Comparison of ENCODE assay signal across 8 cellular contexts in genomic region chr7:4724648-4725013, GRCh38. TPM values are rescaled to one million over a fixed set of nuclear protein-coding genes. Genes with fewer than 3 reads are reported as not detected.
DNase-seq lines count a peak whose midpoint lies in the region; ATAC-seq and TF ChIP-seq lines count a peak whose summit lies in the region.

No MANE protein-coding gene starts in this region.

- H3K9me3 ChIP-seq in MG63, result no peaks in the 10 kb centered on the region
- H3K9me3 ChIP-seq in muscle layer of colon (ENCODE audit: low read length), result no peaks in the 10 kb centered on the region

- H3K4me3 ChIP-seq in AG09309 (ENCODE audit: control insufficient read depth, low read depth, low read length) (peak overlapping the region; percentile 57), MG63 (peak overlapping the region; percentile 51), muscle layer of colon (ENCODE audit: low read depth in 1 of 2, low read length in 2 of 2) (peak overlapping the region; percentile 56 to 79)

- H3K36me3 ChIP-seq in MG63, result peaks cover 23% of the 10 kb centered on the region
- H3K36me3 ChIP-seq in muscle layer of colon (ENCODE audit: insufficient read depth, low read length), result peaks cover 10% of the 10 kb centered on the region

- H3K27me3 ChIP-seq in MG63 (no peaks in the 10 kb centered on the region), muscle layer of colon (ENCODE audit: control insufficient read depth in 1 of 2, insufficient read depth in 2 of 2, low read length in 2 of 2) (no peaks in the 10 kb centered on the region)

- intact Hi-C loops in head of caudate nucleus (cut with DNase I), result no loop called here

- peak; percentile 24 for ATAC-seq in GM19328 (IDR thresholded peaks at IDR 0.05; ENCODE audit: unreplicated experiment)

- DNase-seq in AG09309 (ENCODE audit: low read depth) (no peak), MG63 (peak; percentile 56), dermis microvascular lymphatic vessel endothelial cell (ENCODE audit: low read depth in 2 of 2) (peak; percentile 46 to 70), head of caudate nucleus (no peak), NCI-H1105 treated with DMSO at 0.1 percent for 48 hours (lab: John Stamatoyannopoulos, UW) (no peak)
- no peak for DNase-seq in stimulated activated CD4-positive, alpha-beta T cell treated with anti-CD3 and anti-CD28 coated beads, Interleukin-1b, Interleukin-23, amount 100 ng/mL, for 48 hours

- no peak for TF ChIP-seq CTCF in AG09309 (IDR thresholded peaks at IDR 0.05; ENCODE audit: control insufficient read depth, insufficient read depth, low read depth, low read length, missing control alignments)

- peak overlapping the region; percentile 97 for H3K27ac ChIP-seq in muscle layer of colon (ENCODE audit: low read depth, low read length)

- peaks cover 40% of the 10 kb centered on the region for H3K4me1 ChIP-seq in muscle layer of colon (ENCODE audit: insufficient read depth, low read length)

- H3K9ac ChIP-seq in muscle layer of colon (ENCODE audit: low read length), result peak overlapping the region; percentile 67

RNA-seq across cellular contexts. Expression of gene FOXK1, which starts 42.5 kb away (rescaled TPM):
- total RNA-seq in MG63 (2014; rRNA removed; shearing (Covaris generic); ENCODE audit: low replicate concordance), result 21.8 and 23.9 TPM in 2 replicates
- total RNA-seq in dermis microvascular lymphatic vessel endothelial cell, result 21.2 TPM in 2 replicates

RNA-seq across cellular contexts. Expression of gene AP5Z1, which starts 50.8 kb away (rescaled TPM):
- 23.0 and 38.2 TPM in 2 replicates for total RNA-seq in MG63 (2014; rRNA removed; shearing (Covaris generic); ENCODE audit: low replicate concordance)
- total RNA-seq in dermis microvascular lymphatic vessel endothelial cell, result 17.6 and 33.1 TPM in 2 replicates

Comparison
In these comparisons a context has a peak if more than half of its experiments do, and no peak if none do; other contexts are left out.
1. DNase-seq: peak in MG63 (single experiment) and dermis microvascular lymphatic vessel endothelial cell (2 of 2); none in AG09309 (single experiment), head of caudate nucleus (0 of 42), stimulated activated CD4-positive, alpha-beta T cell treated with anti-CD3 and anti-CD28 coated beads, Interleukin-1b, Interleukin-23, amount 100 ng/mL, for 48 hours (single experiment) and NCI-H1105 treated with DMSO at 0.1 percent for 48 hours (single experiment).
2. Peak in every context shown above with its lines, with median percentiles within 50 percentile points of each other: H3K4me3 ChIP-seq.